Comparison of ENCODE assay signal across 24 cellular contexts in genomic region chr16:58176608-58177346, GRCh38. TPM values are rescaled to one million over a fixed set of nuclear protein-coding genes. Genes with fewer than 3 reads are reported as not detected.
DNase-seq lines count a peak whose midpoint lies in the region; ATAC-seq and TF ChIP-seq lines count a peak whose summit lies in the region.
"Had no signal": no experiment of that assay in that cellular context is flagged by ENCODE, and none has a peak within 500 bp of the region (broad histone marks: within the 10 kb centered on the region; RNA-seq: fewer than 3 reads in every experiment).

No MANE protein-coding gene starts in this region.

- ATAC-seq in activated CD8-positive, alpha-beta T cell treated with anti-CD3 and anti-CD28 coated beads for 36 hours: peak; percentile 87
- peak; percentile 75 for ATAC-seq in left ventricle myocardium superior
- ATAC-seq in HG02840 (IDR thresholded peaks at IDR 0.05; ENCODE audit: low FRiP score, unreplicated experiment): no peak

- H3K9me3 Mint-ChIP-seq in activated CD4-positive, alpha-beta T cell treated with anti-CD3 and anti-CD28 coated beads, Interleukin-2, amount 10 ng/mL, durations not matched to agents 24 days and 14 days: no peaks in the 10 kb centered on the region
- no peaks in the 10 kb centered on the region for H3K9me3 Mint-ChIP-seq in CD8-positive, alpha-beta memory T cell
- H3K9me3 Mint-ChIP-seq in activated CD8-positive, alpha-beta T cell treated with anti-CD3 and anti-CD28 coated beads for 36 hours: no peaks in the 10 kb centered on the region

- peaks cover 9% of the 10 kb centered on the region for H3K36me3 ChIP-seq in CD8-positive, alpha-beta memory T cell (ENCODE audit: insufficient read depth, low read length)
- H3K36me3 ChIP-seq in stomach: peaks cover 8 to 91% (median 76%) of the 10 kb centered on the region in 4 donors

- peak overlapping the region; percentile 29 for H3K4me3 Mint-ChIP-seq in activated CD4-positive, alpha-beta T cell treated with anti-CD3 and anti-CD28 coated beads, Interleukin-2, amount 10 ng/mL, durations not matched to agents 24 days and 14 days
- H3K4me3 Mint-ChIP-seq in CD8-positive, alpha-beta memory T cell: peak overlapping the region in 6 of 7 donors; percentile 15 to 70 (median 55)
- peak overlapping the region; percentile 31 for H3K4me3 Mint-ChIP-seq in activated CD8-positive, alpha-beta T cell treated with anti-CD3 and anti-CD28 coated beads for 36 hours
- H3K4me3 Mint-ChIP-seq: B cell had no signal

- peak; percentile 68 for DNase-seq in activated CD4-positive, alpha-beta T cell treated with anti-CD3 and anti-CD28 coated beads, Interleukin-2, amount 10 ng/mL, durations not matched to agents 24 days and 14 days
- no peak for DNase-seq in activated CD4-positive, alpha-beta T cell treated with anti-CD3 and anti-CD28 coated beads for 4 hours
- DNase-seq in CD8-positive, alpha-beta memory T cell: peak in 1 of 5 donors; percentile 27
- DNase-seq in activated CD8-positive, alpha-beta T cell treated with anti-CD3 and anti-CD28 coated beads for 36 hours: peak; percentile 17
- DNase-seq in left ventricle myocardium superior: no peak
- no peak for DNase-seq in stomach
- no peak for DNase-seq in NCI-H2227 treated with DMSO at 0.1 percent for 48 hours (lab: John Stamatoyannopoulos, UW)
- DNase-seq: dermis blood vessel endothelial cell; foreskin fibroblast; GF-D8; GM23248; Karpas-422; kidney glomerular epithelial cell; mesendoderm; NCI-H1092 treated with DMSO at 0.1 percent for 48 hours; NCI-H2107; NCI-H526 treated with DMSO at 0.1 percent for 48 hours; psoas muscle; stimulated activated CD4-positive, alpha-beta T cell treated with anti-CD3 and anti-CD28 coated beads, Interleukin-4, amount 100 ng/mL, for 24 hours; SW 1271 had no signal

- H3K4me1 ChIP-seq in CD8-positive, alpha-beta memory T cell (ENCODE audit: insufficient read depth, low read length): peaks cover 25% of the 10 kb centered on the region
- no peaks in the 10 kb centered on the region for H3K4me1 ChIP-seq in stomach
- H3K4me1 ChIP-seq: psoas muscle, suprapubic skin, vagina had no signal

- H3K27ac Mint-ChIP-seq in activated CD4-positive, alpha-beta T cell treated with anti-CD3 and anti-CD28 coated beads, Interleukin-2, amount 10 ng/mL, durations not matched to agents 24 days and 14 days: peak overlapping the region; percentile 76
- H3K27ac Mint-ChIP-seq in CD8-positive, alpha-beta memory T cell: peak overlapping the region; percentile 34 to 90 (median 70)
- peak overlapping the region; percentile 83 for H3K27ac Mint-ChIP-seq in activated CD8-positive, alpha-beta T cell treated with anti-CD3 and anti-CD28 coated beads for 36 hours
- H3K27ac Mint-ChIP-seq: B cell had no signal

- peak overlapping the region; percentile 7 for H3K27ac ChIP-seq in CD8-positive, alpha-beta memory T cell (ENCODE audit: low read depth, low read length)
- H3K27ac ChIP-seq in stomach: no peak overlapping the region
- H3K27ac ChIP-seq: GM23248, psoas muscle, suprapubic skin, vagina had no signal

- no peaks in the 10 kb centered on the region for H3K27me3 ChIP-seq in CD8-positive, alpha-beta memory T cell (ENCODE audit: insufficient read depth, low read length, poor library complexity, severe bottlenecking)
- no peaks in the 10 kb centered on the region for H3K27me3 ChIP-seq in stomach
- H3K27me3 ChIP-seq: suprapubic skin, vagina had no signal

- CTCF ChIA-PET in CD8-positive, alpha-beta memory T cell (lab: Charles Lee): interaction anchor here (0.9 kb wide), 1 partner anchor 8 kb away, joined by 3 read pairs; no protein-coding TSS in a partner anchor
- CTCF ChIA-PET in activated CD8-positive, alpha-beta T cell treated with anti-CD3 and anti-CD28 coated beads for 36 hours (lab: Charles Lee): interaction anchor here (1.1 to 2.3 kb wide), 6 partner anchors 17 to 130 kb away, joined by 4 to 9 read pairs (median 5); partner anchors contain the start of gene CFAP20

- H3K9me3 ChIP-seq in CD8-positive, alpha-beta memory T cell (ENCODE audit: low read length): no peaks in the 10 kb centered on the region
- H3K9me3 ChIP-seq in stomach: no peaks in the 10 kb centered on the region
- H3K9me3 ChIP-seq: psoas muscle, suprapubic skin, vagina had no signal

- 84 to 93% (median 90%) methylated on average over 5 of the region's 5 CpGs for WGBS in stomach, 5 donors

- H3K4me3 ChIP-seq in CD8-positive, alpha-beta memory T cell (ENCODE audit: low read length): peak overlapping the region; percentile 19
- H3K4me3 ChIP-seq in stomach: no peak overlapping the region
- H3K4me3 ChIP-seq: GM23248, psoas muscle, suprapubic skin, vagina had no signal

- TF ChIP-seq EP300 in stomach (IDR thresholded peaks at IDR 0.05): no peak

- no peaks in the 10 kb centered on the region for H3K27me3 Mint-ChIP-seq in activated CD4-positive, alpha-beta T cell treated with anti-CD3 and anti-CD28 coated beads, Interleukin-2, amount 10 ng/mL, durations not matched to agents 24 days and 14 days
- H3K27me3 Mint-ChIP-seq in CD8-positive, alpha-beta memory T cell: no peaks in the 10 kb centered on the region
- no peaks in the 10 kb centered on the region for H3K27me3 Mint-ChIP-seq in activated CD8-positive, alpha-beta T cell treated with anti-CD3 and anti-CD28 coated beads for 36 hours
- H3K27me3 Mint-ChIP-seq: B cell had no signal

- TF ChIP-seq POLR2A in stomach (IDR thresholded peaks at IDR 0.05): no peak

- POLR2A ChIA-PET in CD8-positive, alpha-beta memory T cell (lab: Charles Lee): no interaction called here
- POLR2A ChIA-PET in activated CD8-positive, alpha-beta T cell treated with anti-CD3 and anti-CD28 coated beads for 36 hours (lab: Charles Lee): interaction anchor here (1.1 to 2.2 kb wide), 4 partner anchors 26 to 73 kb away, joined by 3 to 9 read pairs (median 6); partner anchors contain the start of gene CFAP20

- H3K36me3 Mint-ChIP-seq in activated CD4-positive, alpha-beta T cell treated with anti-CD3 and anti-CD28 coated beads, Interleukin-2, amount 10 ng/mL, durations not matched to agents 24 days and 14 days (ENCODE audit: low read depth): peaks cover 67% of the 10 kb centered on the region
- H3K36me3 Mint-ChIP-seq in CD8-positive, alpha-beta memory T cell: peaks cover 5 to 80% (median 20%) of the 10 kb centered on the region in 3 donors
- H3K36me3 Mint-ChIP-seq in activated CD8-positive, alpha-beta T cell treated with anti-CD3 and anti-CD28 coated beads for 36 hours (ENCODE audit: low read depth): peaks cover 63% of the 10 kb centered on the region

- H3K4me1 Mint-ChIP-seq in activated CD4-positive, alpha-beta T cell treated with anti-CD3 and anti-CD28 coated beads, Interleukin-2, amount 10 ng/mL, durations not matched to agents 24 days and 14 days: peaks cover 35% of the 10 kb centered on the region
- H3K4me1 Mint-ChIP-seq in CD8-positive, alpha-beta memory T cell: peaks cover 32 to 62% (median 43%) of the 10 kb centered on the region in 3 donors
- peaks cover 42% of the 10 kb centered on the region for H3K4me1 Mint-ChIP-seq in activated CD8-positive, alpha-beta T cell treated with anti-CD3 and anti-CD28 coated beads for 36 hours (ENCODE audit: low read depth)

- no peak for TF ChIP-seq CTCF in activated CD8-positive, alpha-beta T cell treated with anti-CD3 and anti-CD28 coated beads for 36 hours (IDR thresholded peaks at IDR 0.05)
- TF ChIP-seq CTCF in stomach (IDR thresholded peaks at IDR 0.05): no peak

- intact Hi-C loops in activated CD4-positive, alpha-beta T cell treated with anti-CD3 and anti-CD28 coated beads, Interleukin-2, amount 10 ng/mL, durations not matched to agents 24 days and 14 days (cut with micrococcal nuclease): no loop called here
- intact Hi-C loops in activated CD8-positive, alpha-beta T cell treated with anti-CD3 and anti-CD28 coated beads for 36 hours (cut with micrococcal nuclease): no loop called here
- intact Hi-C loops in left ventricle myocardium superior (cut with micrococcal nuclease) (no loop called here), stomach (cut with DNase I; ENCODE audit: low total_unique reads) (no loop called here)

RNA-seq across cellular contexts. Expression of gene CSNK2A2, which starts 21.1 kb away (rescaled TPM):
- 92.0 and 96.7 TPM in 2 replicates for total RNA-seq in activated CD4-positive, alpha-beta T cell treated with anti-CD3 and anti-CD28 coated beads, Interleukin-2, amount 10 ng/mL, durations not matched to agents 24 days and 14 days
- 10 to 100 TPM; 99.1 to 99.9 TPM for total RNA-seq in CD8-positive, alpha-beta memory T cell
- polyA plus RNA-seq in CD8-positive, alpha-beta memory T cell: 11.1 TPM
- total RNA-seq in activated CD8-positive, alpha-beta T cell treated with anti-CD3 and anti-CD28 coated beads for 36 hours: 10 to 100 TPM; 97.5 to 99.0 TPM
- total RNA-seq in left ventricle myocardium superior (35.5 TPM), stomach (10 to 100 TPM; 13.4 to 83.0 (median 48.3) TPM)
- polyA plus RNA-seq in stomach: 10 to 100 TPM; 22.8 to 47.2 (median 30.7) TPM

RNA-seq across cellular contexts. Expression of gene CFAP20, which starts 47.6 kb away (rescaled TPM):
- 62.7 and 63.2 TPM in 2 replicates for total RNA-seq in activated CD4-positive, alpha-beta T cell treated with anti-CD3 and anti-CD28 coated beads, Interleukin-2, amount 10 ng/mL, durations not matched to agents 24 days and 14 days
- total RNA-seq in CD8-positive, alpha-beta memory T cell: 10 to 100 TPM; 56.7 to 57.2 TPM
- 36.5 TPM for polyA plus RNA-seq in CD8-positive, alpha-beta memory T cell
- total RNA-seq in activated CD8-positive, alpha-beta T cell treated with anti-CD3 and anti-CD28 coated beads for 36 hours: 10 to 100 TPM; 36.5 to 40.4 TPM
- total RNA-seq in left ventricle myocardium superior (37.2 TPM), stomach (10 to 100 TPM in 4 of 5 donors, under 1 TPM in 1; 0.58 to 81.7 (median 25.1) TPM)
- 10 to 100 TPM; 15.3 to 36.0 (median 22.5) TPM for polyA plus RNA-seq in stomach

Comparison
In these comparisons a context has a peak if more than half of its experiments do, and no peak if none do; other contexts are left out.
1. DNase-seq: peak in activated CD4-positive, alpha-beta T cell treated with anti-CD3 and anti-CD28 coated beads, Interleukin-2, amount 10 ng/mL, durations not matched to agents 24 days and 14 days (single experiment) and activated CD8-positive, alpha-beta T cell treated with anti-CD3 and anti-CD28 coated beads for 36 hours (single experiment); none in activated CD4-positive, alpha-beta T cell treated with anti-CD3 and anti-CD28 coated beads for 4 hours (0 of 2), left ventricle myocardium superior (single experiment), stomach (single experiment) and NCI-H2227 treated with DMSO at 0.1 percent for 48 hours (single experiment).
2. Peak in every context shown above with its lines, with median percentiles within 50 percentile points of each other: H3K27ac Mint-ChIP-seq and H3K4me3 Mint-ChIP-seq.